In the genomic region with DNA sequence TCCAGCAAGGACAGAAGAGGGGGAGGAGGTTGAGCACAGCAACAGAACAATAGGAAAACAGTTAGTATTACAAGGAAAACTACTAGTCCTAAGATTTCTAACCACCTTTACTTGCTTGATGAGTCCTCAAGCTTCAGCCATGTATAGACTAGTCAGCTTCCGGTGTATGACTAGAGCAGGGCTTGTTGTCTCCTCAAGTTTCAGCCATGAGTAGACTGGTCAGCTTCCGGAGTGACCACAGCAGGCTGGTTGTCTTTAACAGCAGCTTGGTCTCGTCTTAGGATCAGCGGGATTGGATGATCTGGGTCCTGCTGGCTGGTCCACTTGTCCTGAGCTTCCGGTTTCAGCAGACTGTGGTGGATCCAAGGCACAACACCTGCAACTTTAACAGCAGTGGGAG, we compare ENCODE assay signal across 29 cellular contexts.
"Had no signal": no experiment of that assay in that cellular context is flagged by ENCODE, and none has a peak within 500 bp of the region (broad histone marks: within the 10 kb centered on the region; RNA-seq: fewer than 3 reads in every experiment).

No MANE protein-coding gene starts in this region.

- H3K9me3 Mint-ChIP-seq: activated T-cell treated with anti-CD3 and anti-CD28 coated beads, Interleukin-2, amount 50 U/mL, for 4 hours; effector memory CD8-positive, alpha-beta T cell; stimulated activated effector memory CD8-positive, alpha-beta T cell treated with anti-CD3 and anti-CD28 coated beads, Interleukin-12 subunit alpha, Interleukin-12 subunit beta, amount 100 ng/mL, for 72 hours had no signal

- DNase-seq: activated CD8-positive, alpha-beta memory T cell treated with anti-CD3 and anti-CD28 coated beads for 24 hours; activated CD8-positive, alpha-beta memory T cell treated with anti-CD3 and anti-CD28 coated beads, Interleukin-2, amount 50 U/mL, for 4 hours; activated naive CD4-positive, alpha-beta T cell; activated T-cell treated with anti-CD3 and anti-CD28 coated beads, Interleukin-2, amount 50 U/mL, for 4 hours; adrenal gland; brain microvascular endothelial cell; caudate nucleus; effector memory CD8-positive, alpha-beta T cell; esophagus squamous epithelium; head of caudate nucleus; islet precursor cell; left colon; mesenchymal stem cell; mucosa of descending colon; naive B cell; nucleus accumbens; right lobe of liver; small intestine; stimulated activated CD4-positive, alpha-beta T cell treated with anti-CD3 and anti-CD28 coated beads, Interleukin-2, amount 100 ng/mL, for 24 hours; stomach; T-helper 9 cell had no signal

- H3K4me3 Mint-ChIP-seq: activated naive CD8-positive, alpha-beta T cell; activated T-cell treated with anti-CD3 and anti-CD28 coated beads, Interleukin-2, amount 50 U/mL, for 4 hours; effector memory CD8-positive, alpha-beta T cell; naive B cell; stimulated activated effector memory CD8-positive, alpha-beta T cell treated with anti-CD3 and anti-CD28 coated beads, Interleukin-12 subunit alpha, Interleukin-12 subunit beta, amount 100 ng/mL, for 72 hours; WTC11 had no signal

- H3K27me3 ChIP-seq: adrenal gland, ascending aorta, brain microvascular endothelial cell, gastroesophageal sphincter, right lobe of liver, stomach, suprapubic skin, tibial nerve had no signal

- H3K9me3 ChIP-seq: adrenal gland, ascending aorta, esophagus squamous epithelium, gastroesophageal sphincter, mucosa of descending colon, right lobe of liver, stomach, suprapubic skin, tibial nerve had no signal

- H3K27ac Mint-ChIP-seq: activated naive CD8-positive, alpha-beta T cell; activated T-helper 2 cell treated with anti-CD3 and anti-CD28 coated beads, Interferon-gamma antibody, Interleukin-2, Interleukin-4, amounts not matched to agents 10 μg/mL and 5 μg/mL and 100 μg/mL, durations not matched to agents 14 hours and 24 hours and 36 hours; effector memory CD8-positive, alpha-beta T cell; naive B cell; stimulated activated effector memory CD8-positive, alpha-beta T cell treated with anti-CD3 and anti-CD28 coated beads, Interleukin-12 subunit alpha, Interleukin-12 subunit beta, amount 100 ng/mL, for 72 hours; WTC11 had no signal

- H3K4me1 Mint-ChIP-seq: naive B cell; stimulated activated effector memory CD8-positive, alpha-beta T cell treated with anti-CD3 and anti-CD28 coated beads, Interleukin-12 subunit alpha, Interleukin-12 subunit beta, amount 100 ng/mL, for 72 hours; WTC11 had no signal

- H3K36me3 ChIP-seq: adrenal gland, ascending aorta, brain microvascular endothelial cell, esophagus squamous epithelium, gastroesophageal sphincter, right lobe of liver, stomach, suprapubic skin, tibial nerve had no signal

- H3K36me3 Mint-ChIP-seq: naive B cell; stimulated activated effector memory CD8-positive, alpha-beta T cell treated with anti-CD3 and anti-CD28 coated beads, Interleukin-12 subunit alpha, Interleukin-12 subunit beta, amount 100 ng/mL, for 72 hours; WTC11 had no signal

- ATAC-seq: activated T-cell treated with anti-CD3 and anti-CD28 coated beads, Interleukin-2, amount 50 U/mL, for 4 hours; effector memory CD8-positive, alpha-beta T cell; gastroesophageal sphincter; left colon; mucosa of descending colon; right lobe of liver; stimulated activated effector memory CD8-positive, alpha-beta T cell treated with anti-CD3 and anti-CD28 coated beads, Interleukin-12 subunit alpha, Interleukin-12 subunit beta, amount 100 ng/mL, for 72 hours; WTC11 had no signal

- H3K4me3 ChIP-seq: adrenal gland, ascending aorta, esophagus squamous epithelium, gastroesophageal sphincter, mucosa of descending colon, right lobe of liver, stomach, suprapubic skin, tibial nerve had no signal

- H3K4me1 ChIP-seq: adrenal gland, ascending aorta, esophagus squamous epithelium, gastroesophageal sphincter, right lobe of liver, stomach, suprapubic skin, tibial nerve had no signal

- H3K27ac ChIP-seq: adrenal gland, ascending aorta, brain microvascular endothelial cell, esophagus squamous epithelium, gastroesophageal sphincter, right lobe of liver, stomach, suprapubic skin, tibial nerve had no signal
